ENCODE assay signal across 27 cellular contexts in genomic region chr7:129361771-129362170, GRCh38.
"Had no signal": no experiment of that assay in that cellular context is flagged by ENCODE, and none has a peak within 500 bp of the region (broad histone marks: within the 10 kb centered on the region; RNA-seq: fewer than 3 reads in every experiment).

No MANE protein-coding gene starts in this region.

- H3K4me1 ChIP-seq: esophagus squamous epithelium, foreskin keratinocyte, gastrocnemius medialis, heart left ventricle, heart right ventricle had no signal

- H3K36me3 ChIP-seq: esophagus muscularis mucosa, esophagus squamous epithelium, gastrocnemius medialis, gastroesophageal sphincter, heart left ventricle, heart right ventricle had no signal

- H3K27ac Mint-ChIP-seq: dendritic cell treated with granulocyte-macrophage colony-stimulating factor and Interleukin-4, amounts not matched to agents 40 ng/mL and 50 ng/mL, for 4 days; effector memory CD8-positive, alpha-beta T cell; endodermal cell had no signal

- FAIRE-seq: endometrium, endothelial cell of umbilical vein, frontal cortex had no signal

- H3K9me3 Mint-ChIP-seq: dendritic cell treated with granulocyte-macrophage colony-stimulating factor and Interleukin-4, amounts not matched to agents 40 ng/mL and 50 ng/mL, for 4 days; effector memory CD8-positive, alpha-beta T cell; endodermal cell had no signal

- H3K4me3 ChIP-seq: coronary artery, dorsolateral prefrontal cortex, esophagus muscularis mucosa, esophagus squamous epithelium, gastrocnemius medialis, gastroesophageal sphincter, heart left ventricle, heart right ventricle had no signal

- H3K27me3 ChIP-seq: dorsolateral prefrontal cortex, esophagus muscularis mucosa, esophagus squamous epithelium, foreskin keratinocyte, gastrocnemius medialis, gastroesophageal sphincter, heart left ventricle, heart right ventricle had no signal

- H3K27me3 Mint-ChIP-seq: dendritic cell treated with granulocyte-macrophage colony-stimulating factor and Interleukin-4, amounts not matched to agents 40 ng/mL and 50 ng/mL, for 4 days; effector memory CD8-positive, alpha-beta T cell had no signal

- H3K27ac ChIP-seq: coronary artery, dorsolateral prefrontal cortex, epithelial cell of prostate, esophagus muscularis mucosa, esophagus squamous epithelium, foreskin keratinocyte, gastrocnemius medialis, gastroesophageal sphincter, heart left ventricle, heart right ventricle had no signal

- H3K9me3 ChIP-seq: esophagus muscularis mucosa, esophagus squamous epithelium, gastrocnemius medialis, gastroesophageal sphincter, heart left ventricle, heart right ventricle had no signal

- H3K4me3 Mint-ChIP-seq: dendritic cell treated with granulocyte-macrophage colony-stimulating factor and Interleukin-4, amounts not matched to agents 40 ng/mL and 50 ng/mL, for 4 days; effector memory CD8-positive, alpha-beta T cell; endodermal cell had no signal

- DNase-seq: cortex of kidney; dermis blood vessel endothelial cell; dorsolateral prefrontal cortex; effector CD4-positive, alpha-beta T cell; effector CD8-positive, alpha-beta T cell; effector memory CD4-positive, alpha-beta T cell; effector memory CD8-positive, alpha-beta T cell; endodermal cell; erythroblast; esophagus squamous epithelium; foreskin fibroblast; foreskin keratinocyte; foreskin melanocyte; gastrocnemius medialis; glutamatergic neuron; head of caudate nucleus; heart left ventricle; heart right ventricle had no signal

- ATAC-seq: effector memory CD8-positive, alpha-beta T cell; esophagus mucosa; foreskin keratinocyte; gastrocnemius medialis; gastroesophageal sphincter; heart left ventricle; heart right ventricle had no signal
